9 cellular contexts compared by ENCODE assay signal in the genomic region with DNA sequence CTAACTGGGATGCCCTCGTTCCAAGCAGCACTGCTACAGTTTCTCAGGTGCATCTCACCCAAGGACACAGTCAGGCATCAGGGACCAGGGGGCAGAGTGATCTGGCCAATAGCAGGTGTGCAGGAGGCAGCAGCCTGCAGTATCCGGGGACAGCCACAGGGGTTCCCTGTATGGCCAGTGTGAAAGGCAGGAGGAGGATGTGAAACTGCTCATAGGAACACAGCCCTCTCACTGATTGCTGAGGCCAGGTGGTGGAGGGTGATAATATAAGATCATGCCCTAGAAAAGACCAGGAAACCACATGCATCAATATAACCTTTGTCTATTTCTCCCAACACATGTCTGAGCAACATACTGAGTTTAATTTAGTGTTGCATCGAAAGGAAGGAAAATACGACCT.
DNase-seq lines count a peak whose midpoint lies in the region; ATAC-seq and TF ChIP-seq lines count a peak whose summit lies in the region.
"Had no signal": no experiment of that assay in that cellular context is flagged by ENCODE, and none has a peak within 500 bp of the region (broad histone marks: within the 10 kb centered on the region; RNA-seq: fewer than 3 reads in every experiment).

No MANE protein-coding gene starts in this region.

- no peak overlapping the region for H3K4me3 Mint-ChIP-seq in progenitor cell of endocrine pancreas (ENCODE audit: low read depth)
- H3K4me3 Mint-ChIP-seq: brain had no signal

- H3K4me1 Mint-ChIP-seq in progenitor cell of endocrine pancreas (ENCODE audit: low read depth) = peaks cover 2% of the 10 kb centered on the region

- TF ChIP-seq POLR2A in prostate gland (IDR thresholded peaks at IDR 0.05) = no peak

- H3K36me3 Mint-ChIP-seq in progenitor cell of endocrine pancreas (ENCODE audit: insufficient read depth) = no peaks in the 10 kb centered on the region
- H3K36me3 Mint-ChIP-seq: brain had no signal

- no peak overlapping the region for H3K4me3 ChIP-seq in prostate gland

- no peaks in the 10 kb centered on the region for H3K27me3 Mint-ChIP-seq in progenitor cell of endocrine pancreas

- H3K36me3 ChIP-seq in prostate gland = no peaks in the 10 kb centered on the region

- DNase-seq in DMS153 (lab: John Stamatoyannopoulos, UW) (peak; percentile 47), SHP77 treated with DMSO at 0.1 percent for 48 hours (lab: John Stamatoyannopoulos, UW) (peak; percentile 26), progenitor cell of endocrine pancreas (ENCODE audit: low spot score, unreplicated experiment) (no peak), posterior vena cava (ENCODE audit: low spot score) (no peak), AG08396 (ENCODE audit: low spot score) (no peak), prostate gland (ENCODE audit: low spot score) (no peak)

- TF ChIP-seq CTCF in progenitor cell of endocrine pancreas (IDR thresholded peaks at IDR 0.05; ENCODE audit: unreplicated experiment) (peak; percentile 38), prostate gland (IDR thresholded peaks at IDR 0.05) (no peak)

- no peaks in the 10 kb centered on the region for H3K9me3 ChIP-seq in prostate gland

- no peaks in the 10 kb centered on the region for H3K9me3 Mint-ChIP-seq in progenitor cell of endocrine pancreas (ENCODE audit: low read depth)
- H3K9me3 Mint-ChIP-seq: brain had no signal

- no peak overlapping the region for H3K27ac Mint-ChIP-seq in progenitor cell of endocrine pancreas
- H3K27ac Mint-ChIP-seq: brain had no signal

- no peaks in the 10 kb centered on the region for H3K27me3 ChIP-seq in prostate gland (replicated peaks; ENCODE audit: insufficient read depth)

- no peak overlapping the region for H3K27ac ChIP-seq in prostate gland

- H3K4me1 ChIP-seq in prostate gland (replicated peaks) = no peaks in the 10 kb centered on the region

- 48% methylated on average over 4 of the region's 4 CpGs for WGBS in prostate gland

- intact Hi-C loops in posterior vena cava (cut with DNase I) = no loop called here
- intact Hi-C loops in prostate gland (cut with DNase I) = no loop called here

- peak; percentile 100 for ATAC-seq in GM19372 (IDR thresholded peaks at IDR 0.05; ENCODE audit: low read depth, unreplicated experiment)
- peak; percentile 100 for ATAC-seq in HG03135 (IDR thresholded peaks at IDR 0.05; ENCODE audit: unreplicated experiment)

Comparison
In these comparisons a context has a peak if more than half of its experiments do, and no peak if none do; other contexts are left out.
1. DNase-seq: peak in DMS153 (single experiment) and SHP77 treated with DMSO at 0.1 percent for 48 hours (single experiment); none in progenitor cell of endocrine pancreas (single experiment), posterior vena cava (single experiment), AG08396 (single experiment) and prostate gland (single experiment).